14 cellular contexts compared by ENCODE assay signal in genomic region chr10:35377050-35377723, GRCh38.
"Had no signal": no experiment of that assay in that cellular context is flagged by ENCODE, and none has a peak within 500 bp of the region (broad histone marks: within the 10 kb centered on the region; RNA-seq: fewer than 3 reads in every experiment).

No MANE protein-coding gene starts in this region.

- H3K4me3 ChIP-seq: colonic mucosa, lung, SK-N-MC had no signal

- H3K27me3 ChIP-seq: colonic mucosa, neutrophil had no signal

- H3K27ac Mint-ChIP-seq: activated CD4-positive, alpha-beta T cell treated with anti-CD3 and anti-CD28 coated beads, Interleukin-2, amount 10 ng/mL, durations not matched to agents 24 days and 14 days; T-cell had no signal

- H3K27me3 Mint-ChIP-seq: activated CD4-positive, alpha-beta T cell treated with anti-CD3 and anti-CD28 coated beads, Interleukin-2, amount 10 ng/mL, durations not matched to agents 24 days and 14 days; naive thymus-derived CD4-positive, alpha-beta T cell; T-cell had no signal

- FAIRE-seq: small intestine had no signal

- DNase-seq: activated CD4-positive, alpha-beta T cell treated with anti-CD3 and anti-CD28 coated beads, Interleukin-2, amount 10 ng/mL, durations not matched to agents 24 days and 14 days; activated naive CD4-positive, alpha-beta T cell; caudate nucleus; colonic mucosa; effector CD8-positive, alpha-beta T cell; glutamatergic neuron; naive thymus-derived CD4-positive, alpha-beta T cell; small intestine; T-cell; trophoblast cell; WERI-Rb-1 had no signal

- H3K36me3 ChIP-seq: colonic mucosa, neutrophil, WERI-Rb-1 had no signal

- H3K9me3 Mint-ChIP-seq: activated CD4-positive, alpha-beta T cell treated with anti-CD3 and anti-CD28 coated beads, Interleukin-2, amount 10 ng/mL, durations not matched to agents 24 days and 14 days; T-cell had no signal

- H3K4me1 ChIP-seq: colonic mucosa had no signal

- H3K9me3 ChIP-seq: colonic mucosa, neutrophil had no signal

- ATAC-seq: naive thymus-derived CD4-positive, alpha-beta T cell; T-cell had no signal

- H3K27ac ChIP-seq: colonic mucosa, neutrophil, SK-N-MC, WERI-Rb-1 had no signal
